Comparison of ENCODE assay signal across 21 cellular contexts in genomic region chr14:75520852-75521251, GRCh38. TPM values are rescaled to one million over a fixed set of nuclear protein-coding genes. Genes with fewer than 3 reads are reported as not detected.
DNase-seq lines count a peak whose midpoint lies in the region; ATAC-seq and TF ChIP-seq lines count a peak whose summit lies in the region.
"Had no signal": no experiment of that assay in that cellular context is flagged by ENCODE, and none has a peak within 500 bp of the region (broad histone marks: within the 10 kb centered on the region; RNA-seq: fewer than 3 reads in every experiment).

No MANE protein-coding gene starts in this region.

- no peaks in the 10 kb centered on the region for H3K9me3 Mint-ChIP-seq in T-helper 2 cell treated with Interferon-gamma antibody and Interleukin-4, amounts not matched to agents 5 μg/mL and 100 μg/mL, for 36 hours
- H3K9me3 Mint-ChIP-seq in activated naive CD4-positive, alpha-beta T cell treated with anti-CD3 and anti-CD28 coated beads, Interleukin-2, amount 50 U/mL, for 72 hours = peaks cover 0 to 5% of the 10 kb centered on the region in 2 donors
- no peaks in the 10 kb centered on the region for H3K9me3 Mint-ChIP-seq in nephron progenitor cell

- no peak for DNase-seq in T-helper 2 cell treated with Interferon-gamma antibody and Interleukin-4, amounts not matched to agents 5 μg/mL and 100 μg/mL, for 36 hours (ENCODE audit: low spot score)
- DNase-seq in T-helper 2 cell (no peak), GM12864 (ENCODE audit: low read depth) (no peak), nephron progenitor cell (no peak), NCI-H2081 treated with DMSO at 0.1 percent for 48 hours (lab: John Stamatoyannopoulos, UW) (no peak)
- no peak for DNase-seq in activated naive CD4-positive, alpha-beta T cell treated with anti-CD3 and anti-CD28 coated beads, Interleukin-2, amount 50 U/mL, for 72 hours (ENCODE audit: low spot score in 2 of 2)
- DNase-seq: activated CD4-positive, CD25-positive, alpha-beta regulatory T cell; EL; glutamatergic neuron; mesenchymal stem cell; MM.1S; NCI-H2081; NCI-H526 treated with DMSO at 0.1 percent for 48 hours; stimulated activated CD4-positive, alpha-beta T cell treated with anti-CD3 and anti-CD28 coated beads, Interleukin-2, amount 100 ng/mL, for 48 hours; stimulated activated CD8-positive, alpha-beta memory T cell treated with anti-CD3 and anti-CD28 coated beads, Interleukin-4, amount 100 ng/mL, for 48 hours had no signal

- no peak for TF ChIP-seq CTCF in GM12864 (IDR thresholded peaks at IDR 0.05; ENCODE audit: low read depth, low read length, missing control alignments)
- TF ChIP-seq CTCF in nephron progenitor cell (IDR thresholded peaks at IDR 0.05) = no peak

- H3K4me1 Mint-ChIP-seq in T-helper 2 cell treated with Interferon-gamma antibody and Interleukin-4, amounts not matched to agents 5 μg/mL and 100 μg/mL, for 36 hours (ENCODE audit: low read depth) = peaks cover 61% of the 10 kb centered on the region
- H3K4me1 Mint-ChIP-seq in nephron progenitor cell = peaks cover 18% of the 10 kb centered on the region

- H3K27me3 Mint-ChIP-seq in T-helper 2 cell treated with Interferon-gamma antibody and Interleukin-4, amounts not matched to agents 5 μg/mL and 100 μg/mL, for 36 hours (ENCODE audit: low read depth) = no peaks in the 10 kb centered on the region
- peaks cover 14% of the 10 kb centered on the region for H3K27me3 Mint-ChIP-seq in nephron progenitor cell (ENCODE audit: low read depth, poor library complexity)

- H3K4me3 ChIP-seq in GM12864 (ENCODE audit: low read depth, low read length) = peak overlapping the region; percentile 88; the same call in 1 of the 2 replicates
- H3K4me3 ChIP-seq: esophagus muscularis mucosa, tibial nerve had no signal

- peaks cover 28% of the 10 kb centered on the region for H3K36me3 Mint-ChIP-seq in T-helper 2 cell treated with Interferon-gamma antibody and Interleukin-4, amounts not matched to agents 5 μg/mL and 100 μg/mL, for 36 hours (ENCODE audit: low read depth)
- peaks cover 41 to 49% of the 10 kb centered on the region in 2 donors for H3K36me3 Mint-ChIP-seq in activated naive CD4-positive, alpha-beta T cell treated with anti-CD3 and anti-CD28 coated beads, Interleukin-2, amount 50 U/mL, for 72 hours
- no peaks in the 10 kb centered on the region for H3K36me3 Mint-ChIP-seq in nephron progenitor cell (ENCODE audit: low read depth)

- peak overlapping the region; percentile 100 for H3K4me3 Mint-ChIP-seq in T-helper 2 cell treated with Interferon-gamma antibody and Interleukin-4, amounts not matched to agents 5 μg/mL and 100 μg/mL, for 36 hours
- no peak overlapping the region for H3K4me3 Mint-ChIP-seq in nephron progenitor cell

- peak in 1 of 2 donors; percentile 11 for ATAC-seq in activated naive CD4-positive, alpha-beta T cell treated with anti-CD3 and anti-CD28 coated beads, Interleukin-2, amount 50 U/mL, for 72 hours
- ATAC-seq in GM21515 (IDR thresholded peaks at IDR 0.05; ENCODE audit: unreplicated experiment) (no peak), GM21717 (IDR thresholded peaks at IDR 0.05; ENCODE audit: unreplicated experiment) (no peak)
- ATAC-seq: sciatic nerve had no signal

- peak overlapping the region; percentile 96 for H3K27ac Mint-ChIP-seq in T-helper 2 cell treated with Interferon-gamma antibody and Interleukin-4, amounts not matched to agents 5 μg/mL and 100 μg/mL, for 36 hours
- peak overlapping the region; percentile 98 to 99 for H3K27ac Mint-ChIP-seq in activated naive CD4-positive, alpha-beta T cell treated with anti-CD3 and anti-CD28 coated beads, Interleukin-2, amount 50 U/mL, for 72 hours
- H3K27ac Mint-ChIP-seq in nephron progenitor cell = peak overlapping the region; percentile 30

RNA-seq across cellular contexts. Expression of gene BATF, which starts 1.4 kb away (rescaled TPM):
- 100 to 1,000 TPM in 1 of 2 donors, 10 to 100 TPM in 1; 93.6 to 165 TPM for total RNA-seq in activated naive CD4-positive, alpha-beta T cell treated with anti-CD3 and anti-CD28 coated beads, Interleukin-2, amount 50 U/mL, for 72 hours
- total RNA-seq: A172 had no signal

RNA-seq across cellular contexts. Expression of gene FLVCR2, which starts 57.6 kb away (rescaled TPM):
- 10 to 100 TPM; 11.6 to 18.3 TPM for total RNA-seq in activated naive CD4-positive, alpha-beta T cell treated with anti-CD3 and anti-CD28 coated beads, Interleukin-2, amount 50 U/mL, for 72 hours

Comparison
In these comparisons a context has a peak if more than half of its experiments do, and no peak if none do; other contexts are left out.
1. H3K27ac Mint-ChIP-seq: peak in every context shown above with its lines; median percentile 98 in activated naive CD4-positive, alpha-beta T cell treated with anti-CD3 and anti-CD28 coated beads, Interleukin-2, amount 50 U/mL, for 72 hours; 96 in T-helper 2 cell treated with Interferon-gamma antibody and Interleukin-4, amounts not matched to agents 5 μg/mL and 100 μg/mL, for 36 hours; 30 in nephron progenitor cell.